8 cellular contexts compared by ENCODE assay signal in the genomic region with DNA sequence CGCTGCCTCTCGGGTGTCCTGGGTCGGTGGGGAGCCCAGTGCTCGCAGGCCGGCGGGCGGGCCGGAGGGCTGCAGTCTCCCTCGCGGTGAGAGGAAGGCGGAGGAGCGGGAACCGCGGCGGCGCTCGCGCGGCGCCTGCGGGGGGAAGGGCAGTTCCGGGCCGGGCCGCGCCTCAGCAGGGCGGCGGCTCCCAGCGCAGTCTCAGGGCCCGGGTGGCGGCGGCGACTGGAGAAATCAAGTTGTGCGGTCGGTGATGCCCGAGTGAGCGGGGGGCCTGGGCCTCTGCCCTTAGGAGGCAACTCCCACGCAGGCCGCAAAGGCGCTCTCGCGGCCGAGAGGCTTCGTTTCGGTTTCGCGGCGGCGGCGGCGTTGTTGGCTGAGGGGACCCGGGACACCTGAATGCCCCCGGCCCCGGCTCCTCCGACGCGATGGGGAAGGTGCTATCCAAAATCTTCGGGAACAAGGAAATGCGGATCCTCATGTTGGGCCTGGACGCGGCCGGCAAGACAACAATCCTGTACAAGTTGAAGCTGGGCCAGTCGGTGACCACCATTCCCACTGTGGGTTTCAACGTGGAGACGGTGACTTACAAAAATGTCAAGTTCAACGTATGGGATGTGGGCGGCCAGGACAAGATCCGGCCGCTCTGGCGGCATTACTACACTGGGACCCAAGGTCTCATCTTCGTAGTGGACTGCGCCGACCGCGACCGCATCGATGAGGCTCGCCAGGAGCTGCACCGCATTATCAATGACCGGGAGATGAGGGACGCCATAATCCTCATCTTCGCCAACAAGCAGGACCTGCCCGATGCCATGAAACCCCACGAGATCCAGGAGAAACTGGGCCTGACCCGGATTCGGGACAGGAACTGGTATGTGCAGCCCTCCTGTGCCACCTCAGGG. TPM values are rescaled to one million over a fixed set of nuclear protein-coding genes. Genes with fewer than 3 reads are reported as not detected.
A peak's percentile ranks its signal among the peaks of the same experiment; 100 is the strongest.
DNase-seq lines count a peak whose midpoint lies in the region; ATAC-seq and TF ChIP-seq lines count a peak whose summit lies in the region.

No MANE protein-coding gene starts in this region.

- H3K4me1 Mint-ChIP-seq in activated CD4-positive, alpha-beta T cell treated with anti-CD3 and anti-CD28 coated beads for 36 hours: peaks cover 23% of the 10 kb centered on the region

- no peaks in the 10 kb centered on the region for H3K9me3 ChIP-seq in colonic mucosa

- TF ChIP-seq CTCF in colonic mucosa (IDR thresholded peaks at IDR 0.05): no peak

- peak; percentile 30 for ATAC-seq in GM21576 (IDR thresholded peaks at IDR 0.05; ENCODE audit: unreplicated experiment)
- ATAC-seq in activated CD4-positive, alpha-beta T cell treated with anti-CD3 and anti-CD28 coated beads for 36 hours: peak; percentile 31

- no peaks in the 10 kb centered on the region for H3K27me3 ChIP-seq in colonic mucosa

- no peaks in the 10 kb centered on the region for H3K36me3 ChIP-seq in colonic mucosa

- H3K27ac ChIP-seq in colonic mucosa: peak overlapping the region; percentile 100

- H3K4me3 ChIP-seq in colonic mucosa: peak overlapping the region; percentile 92

- no peaks in the 10 kb centered on the region for H3K9me3 Mint-ChIP-seq in activated CD4-positive, alpha-beta T cell treated with anti-CD3 and anti-CD28 coated beads for 36 hours (ENCODE audit: low read depth)

- DNase-seq in ELR (ENCODE audit: low read depth): peak; percentile 53
- peak; percentile 67 for DNase-seq in KBM-7
- DNase-seq in activated CD4-positive, alpha-beta T cell treated with anti-CD3 and anti-CD28 coated beads for 36 hours: peak; percentile 90
- DNase-seq in colonic mucosa: peak; percentile 57
- peak; percentile 54 to 58 for DNase-seq in lung microvascular endothelial cell (ENCODE audit: low read depth in 2 of 2)
- DNase-seq in stimulated activated CD8-positive, alpha-beta memory T cell treated with anti-CD3 and anti-CD28 coated beads, Interleukin-15, amount 100 ng/mL, for 24 hours (ENCODE audit: low read depth): peak; percentile 76
- no peak for DNase-seq in middle frontal gyrus (ENCODE audit: extremely low spot score, low spot score)

- no peaks in the 10 kb centered on the region for H3K27me3 Mint-ChIP-seq in activated CD4-positive, alpha-beta T cell treated with anti-CD3 and anti-CD28 coated beads for 36 hours

- intact Hi-C loops in activated CD4-positive, alpha-beta T cell treated with anti-CD3 and anti-CD28 coated beads for 36 hours (cut with DNase I, micrococcal nuclease): loop anchor here (1.0 to 5.0 kb wide), 17 partner anchors 25 to 628 kb away; a partner anchor contains a TSS
- intact Hi-C loops in colonic mucosa (cut with DNase I): loop anchor here (2.0 kb wide), 1 partner anchor 107 kb away; no protein-coding TSS in a partner anchor

- H3K27ac Mint-ChIP-seq in activated CD4-positive, alpha-beta T cell treated with anti-CD3 and anti-CD28 coated beads for 36 hours: peak overlapping the region; percentile 98

- CTCF ChIA-PET in activated CD4-positive, alpha-beta T cell treated with anti-CD3 and anti-CD28 coated beads for 36 hours (lab: Charles Lee): interaction anchor here (0.7 to 3.3 kb wide), 5 partner anchors 13 to 73 kb away, joined by 3 to 19 read pairs (median 3); no protein-coding TSS in a partner anchor

- in situ Hi-C loops in KBM-7 (cut with MboI; ENCODE audit: low pct_unique_long_range_greater_than_20kb, low sequenced_read_pairs): no loop called here

- peak overlapping the region; percentile 91 for H3K4me3 Mint-ChIP-seq in activated CD4-positive, alpha-beta T cell treated with anti-CD3 and anti-CD28 coated beads for 36 hours

- peaks cover 61% of the 10 kb centered on the region for H3K36me3 Mint-ChIP-seq in activated CD4-positive, alpha-beta T cell treated with anti-CD3 and anti-CD28 coated beads for 36 hours (ENCODE audit: low read depth)

- H3K4me1 ChIP-seq in colonic mucosa: peaks cover 3% of the 10 kb centered on the region

- POLR2A ChIA-PET in activated CD4-positive, alpha-beta T cell treated with anti-CD3 and anti-CD28 coated beads for 36 hours (lab: Charles Lee): interaction anchor here (0.6 to 3.0 kb wide), 7 partner anchors 25 to 145 kb away, joined by 3 to 36 read pairs (median 5); no protein-coding TSS in a partner anchor

- H3K9ac ChIP-seq in colonic mucosa (ENCODE audit: low read depth in 2 of 2, low read length in 2 of 2): peak overlapping the region; percentile 85 to 100

RNA-seq across cellular contexts. Expression of a gene that starts 0.7 kb away (rescaled TPM):
- total RNA-seq in activated CD4-positive, alpha-beta T cell treated with anti-CD3 and anti-CD28 coated beads for 36 hours: 100 to 1,000 TPM; 172 to 181 TPM
- total RNA-seq in colonic mucosa (100 to 1,000 TPM; 136 to 161 TPM), lung microvascular endothelial cell (40.3 and 55.8 TPM in 2 replicates)

RNA-seq across cellular contexts. Expression of a gene that starts 41.0 kb away (rescaled TPM):
- total RNA-seq in activated CD4-positive, alpha-beta T cell treated with anti-CD3 and anti-CD28 coated beads for 36 hours: 10 to 100 TPM; 62.4 to 97.9 TPM
- 10 to 100 TPM; 52.8 to 56.7 TPM for total RNA-seq in colonic mucosa
- 38.8 and 54.6 TPM in 2 replicates for total RNA-seq in lung microvascular endothelial cell
